In genomic region chr1:116321766-116322175, GRCh38 we compare ENCODE assay signal across 19 cellular contexts. TPM values are rescaled to one million over a fixed set of nuclear protein-coding genes. Genes with fewer than 3 reads are reported as not detected.
A peak's percentile ranks its signal among the peaks of the same experiment; 100 is the strongest.
DNase-seq lines count a peak whose midpoint lies in the region; ATAC-seq, FAIRE-seq and TF ChIP-seq lines count a peak whose summit lies in the region.
"Had no signal": no experiment of that assay in that cellular context is flagged by ENCODE, and none has a peak within 500 bp of the region (broad histone marks: within the 10 kb centered on the region; RNA-seq: fewer than 3 reads in every experiment).

No MANE protein-coding gene starts in this region.

- no peak overlapping the region for H3K9ac ChIP-seq in H1 (replicated peaks in 1 of 4; ENCODE audit: extremely low read depth in 1 of 4, low read depth in 3 of 4, low read length in 3 of 4)
- H3K9ac ChIP-seq: SK-N-SH had no signal

- H3K4ac ChIP-seq in H1 (replicated peaks; ENCODE audit: insufficient read length, low read depth, low read length): no peak overlapping the region

- H3K18ac ChIP-seq in H1 (ENCODE audit: extremely low read depth, low read length): no peak overlapping the region

- H4K91ac ChIP-seq in H1 (replicated peaks; ENCODE audit: insufficient read length, low read length): no peak overlapping the region

- no peak overlapping the region for H3K23ac ChIP-seq in H1 (ENCODE audit: insufficient read length)

- no peaks in the 10 kb centered on the region for H3K36me3 Mint-ChIP-seq in activated naive CD8-positive, alpha-beta T cell
- H3K36me3 Mint-ChIP-seq in activated naive CD8-positive, alpha-beta T cell treated with anti-CD3 and anti-CD28 coated beads, Interleukin-2, amount 50 U/mL, for 24 hours (ENCODE audit: low read depth): no peaks in the 10 kb centered on the region
- H3K36me3 Mint-ChIP-seq: IgD-negative memory B cell had no signal

- no peak for TF ChIP-seq CTCF in H1 (IDR thresholded peaks at IDR 0.05; ENCODE audit: control extremely low read depth in 1 of 3, insufficient read depth in 1 of 3, low read depth in 1 of 3, low read length in 3 of 3)
- no peak for TF ChIP-seq CTCF in upper lobe of right lung (IDR thresholded peaks at IDR 0.05)
- no peak for TF ChIP-seq CTCF in RWPE1 (conservative IDR thresholded peaks at IDR 0.05; ENCODE audit: low read depth)

- WGBS in H1 (ENCODE audit: extremely low coverage in 1 of 2, insufficient coverage in 1 of 2, insufficient read length in 1 of 2, insufficient replicate concordance in 2 of 2, low coverage in 1 of 2, low lambda C conversion rate in 2 of 2, missing lambda C conversion rate in 1 of 2), 2 experiments: 91% methylated on average over 5 of the region's 5 CpGs; no CpG with 5 or more reads in 1 of the 2 experiments

- H3K56ac ChIP-seq in H1 (replicated peaks; ENCODE audit: insufficient read length, low read depth, low read length): no peak overlapping the region

- H3K23me2 ChIP-seq in H1 (ENCODE audit: low read depth, low read length): no peaks in the 10 kb centered on the region

- no peaks in the 10 kb centered on the region for H3K27me3 Mint-ChIP-seq in activated naive CD8-positive, alpha-beta T cell
- H3K27me3 Mint-ChIP-seq in activated naive CD8-positive, alpha-beta T cell treated with anti-CD3 and anti-CD28 coated beads, Interleukin-2, amount 50 U/mL, for 24 hours: no peaks in the 10 kb centered on the region

- H2BK5ac ChIP-seq in H1 (ENCODE audit: low read depth, low read length): no peak overlapping the region

- H4K8ac ChIP-seq in H1 (ENCODE audit: extremely low read depth, insufficient read depth, low read length): no peak overlapping the region

- H2BK15ac ChIP-seq in H1 (ENCODE audit: low read length): no peak overlapping the region

- no peak for ATAC-seq in activated naive CD8-positive, alpha-beta T cell treated with anti-CD3 and anti-CD28 coated beads, Interleukin-2, amount 50 U/mL, for 24 hours
- ATAC-seq in upper lobe of right lung: peak; percentile 55
- ATAC-seq: gastrocnemius medialis, PC-3 had no signal

- no peak overlapping the region for H2BK120ac ChIP-seq in H1 (replicated peaks; ENCODE audit: low read depth, low read length)

- CTCF ChIA-PET in H1 (lab: Charles Lee; ENCODE audit: partially characterized antibody): interaction anchor here (0.8 to 1.6 kb wide), 5 partner anchors 10 to 183 kb away, joined by 3 to 4 read pairs (median 3); no protein-coding TSS in a partner anchor
- CTCF ChIA-PET in RWPE1 (lab: Yijun Ruan, JAX): interaction anchor here (0.9 kb wide), 1 partner anchor 12 kb away, joined by 4 read pairs; no protein-coding TSS in a partner anchor

- H3K27ac ChIP-seq in H1 (ENCODE audit: low read depth, low read length) (no peak overlapping the region), upper lobe of right lung (no peak overlapping the region), RWPE1 (no peak overlapping the region)
- H3K27ac ChIP-seq: ascending aorta, gastrocnemius medialis, thyroid gland had no signal

- TF ChIP-seq RAD21 in H1 (IDR thresholded peaks at IDR 0.05 in 1 of 2, conservative IDR thresholded peaks at IDR 0.05 in 1 of 2; ENCODE audit: low read depth in 2 of 2, low read length in 2 of 2): no peak

- no peak for DNase-seq in activated naive CD8-positive, alpha-beta T cell treated with anti-CD3 and anti-CD28 coated beads, Interleukin-2, amount 50 U/mL, for 24 hours
- DNase-seq in NCI-H748 (lab: John Stamatoyannopoulos, UW; ENCODE audit: unreplicated experiment): peak; percentile 92
- DNase-seq in H1 (ENCODE audit: low read depth in 1 of 2, low spot score in 2 of 2): no peak
- DNase-seq in upper lobe of right lung: no peak
- DNase-seq in RWPE1 (ENCODE audit: low spot score): no peak
- no peak for DNase-seq in AG20443 (ENCODE audit: low spot score)
- DNase-seq in cerebellar nuclear complex (lab: John Stamatoyannopoulos, UW): no peak
- DNase-seq: AML-193, gastrocnemius medialis, MV-4-11, NCI-H446, PC-3, posterior cingulate gyrus, SK-N-SH, thyroid gland had no signal

- no peak for TF ChIP-seq POLR2A in H1 (IDR thresholded peaks at IDR 0.05; ENCODE audit: control extremely low read depth in 1 of 2, low read depth in 2 of 2, low read length in 2 of 2)

- intact Hi-C loops in upper lobe of right lung (cut with DNase I): no loop called here

- no peaks in the 10 kb centered on the region for H4K20me1 ChIP-seq in H1 (replicated peaks in 1 of 2; ENCODE audit: control insufficient read depth in 1 of 2, insufficient read depth in 2 of 2, low read length in 2 of 2)

- no peak overlapping the region for H3K4me3 Mint-ChIP-seq in activated naive CD8-positive, alpha-beta T cell
- H3K4me3 Mint-ChIP-seq in activated naive CD8-positive, alpha-beta T cell treated with anti-CD3 and anti-CD28 coated beads, Interleukin-2, amount 50 U/mL, for 24 hours: no peak overlapping the region
- H3K4me3 Mint-ChIP-seq: IgD-negative memory B cell had no signal

- no peak overlapping the region for H2BK12ac ChIP-seq in H1 (ENCODE audit: low read depth, low read length)

- FAIRE-seq in H1 (lab: Jason Lieb, UNC): no peak

- no peaks in the 10 kb centered on the region for H3K9me3 Mint-ChIP-seq in activated naive CD8-positive, alpha-beta T cell (ENCODE audit: low read depth)
- H3K9me3 Mint-ChIP-seq in activated naive CD8-positive, alpha-beta T cell treated with anti-CD3 and anti-CD28 coated beads, Interleukin-2, amount 50 U/mL, for 24 hours: no peaks in the 10 kb centered on the region
- H3K9me3 Mint-ChIP-seq: IgD-negative memory B cell had no signal

- H3K36me3 ChIP-seq in H1 (ENCODE audit: control insufficient read depth in 2 of 4, insufficient read depth in 4 of 4, low read length in 3 of 4) (no peaks in the 10 kb centered on the region), upper lobe of right lung (no peaks in the 10 kb centered on the region)
- H3K36me3 ChIP-seq: ascending aorta, gastrocnemius medialis, thyroid gland had no signal

- H3K14ac ChIP-seq in H1 (ENCODE audit: insufficient read length): no peak overlapping the region

- H3K4me3 ChIP-seq in H1 (ENCODE audit: extremely low read depth in 1 of 4, insufficient read depth in 2 of 4, low read depth in 3 of 4, low read length in 4 of 4): no peak overlapping the region
- H3K4me3 ChIP-seq in upper lobe of right lung: no peak overlapping the region
- H3K4me3 ChIP-seq: ascending aorta, gastrocnemius medialis, smooth muscle cell, thyroid gland had no signal

- no peaks in the 10 kb centered on the region for H3K79me2 ChIP-seq in H1 (ENCODE audit: control insufficient read depth in 1 of 2, insufficient read depth in 2 of 2, low read length in 2 of 2)

- POLR2A ChIA-PET in H1 (lab: Charles Lee; ENCODE audit: partially characterized antibody): no interaction called here
- POLR2A ChIA-PET in RWPE1 (lab: Yijun Ruan, JAX; ENCODE audit: low non-redundant PET): no interaction called here

- H2AK5ac ChIP-seq in H1 (ENCODE audit: low read depth, low read length): no peak overlapping the region

- H3K4me2 ChIP-seq in H1 (ENCODE audit: insufficient read depth in 1 of 2, low read depth in 2 of 2, low read length in 2 of 2): no peak overlapping the region
- H3K4me2 ChIP-seq: SK-N-SH, smooth muscle cell had no signal

- no peaks in the 10 kb centered on the region for H3K79me1 ChIP-seq in H1 (ENCODE audit: low read depth, low read length)

- peak overlapping the region; percentile 31; the same call in 1 of the 2 replicates for H2AFZ ChIP-seq in H1 (ENCODE audit: low read length)

- no peak for TF ChIP-seq EP300 in H1 (IDR thresholded peaks at IDR 0.05; ENCODE audit: borderline replicate concordance in 1 of 2, low read depth in 2 of 2, low read length in 2 of 2)

- H3K27me3 ChIP-seq in H1 (replicated peaks in 1 of 4; ENCODE audit: control insufficient read depth in 3 of 4, extremely low read depth in 1 of 4, insufficient read depth in 3 of 4, low read length in 3 of 4) (no peaks in the 10 kb centered on the region), upper lobe of right lung (no peaks in the 10 kb centered on the region)
- H3K27me3 ChIP-seq: ascending aorta, gastrocnemius medialis, thyroid gland had no signal

- no peak overlapping the region for H4K5ac ChIP-seq in H1 (ENCODE audit: insufficient read length, low read depth, low read length)

- H3K27ac Mint-ChIP-seq in activated naive CD8-positive, alpha-beta T cell: peak overlapping the region; percentile 43
- no peak overlapping the region for H3K27ac Mint-ChIP-seq in activated naive CD8-positive, alpha-beta T cell treated with anti-CD3 and anti-CD28 coated beads, Interleukin-2, amount 50 U/mL, for 24 hours
- H3K27ac Mint-ChIP-seq: IgD-negative memory B cell had no signal

- H3K9me3 ChIP-seq in H1 (ENCODE audit: insufficient read depth in 2 of 2, low read depth in 1 of 2, low read length in 1 of 2) (no peaks in the 10 kb centered on the region), upper lobe of right lung (no peaks in the 10 kb centered on the region)
- H3K9me3 ChIP-seq: ascending aorta, gastrocnemius medialis, SK-N-SH, thyroid gland had no signal

- H3K4me1 Mint-ChIP-seq in activated naive CD8-positive, alpha-beta T cell (ENCODE audit: low read depth): peaks cover 69% of the 10 kb centered on the region
- peaks cover 53% of the 10 kb centered on the region for H3K4me1 Mint-ChIP-seq in activated naive CD8-positive, alpha-beta T cell treated with anti-CD3 and anti-CD28 coated beads, Interleukin-2, amount 50 U/mL, for 24 hours

- H3K4me1 ChIP-seq in H1 (replicated peaks in 1 of 4; ENCODE audit: control insufficient read depth in 3 of 4, insufficient read depth in 4 of 4, low read length in 3 of 4): no peaks in the 10 kb centered on the region
- H3K4me1 ChIP-seq in upper lobe of right lung: no peaks in the 10 kb centered on the region
- H3K4me1 ChIP-seq: ascending aorta had no signal

- H2BK20ac ChIP-seq in H1 (ENCODE audit: low read length): no peak overlapping the region

TF ChIP-seq in H1, 55 proteins besides CTCF, POLR2A, EP300 and RAD21 (continues in another document):
- TF ChIP-seq CBX8 (IDR thresholded peaks at IDR 0.05; ENCODE audit: borderline replicate concordance, low read depth, low read length) (no peak), SUZ12 (IDR thresholded peaks at IDR 0.05; ENCODE audit: low read length) (no peak), KDM5A (IDR thresholded peaks at IDR 0.05; ENCODE audit: low read length) (no peak), RXRA (IDR thresholded peaks at IDR 0.05; ENCODE audit: insufficient read depth, low read depth, low read length) (no peak), RNF2 (IDR thresholded peaks at IDR 0.05; ENCODE audit: borderline replicate concordance, low read depth, low read length, missing control alignments, poor library complexity, severe bottlenecking) (no peak), SIX5 (IDR thresholded peaks at IDR 0.05; ENCODE audit: low read depth, low read length) (no peak)

RNA-seq across cellular contexts. Expression of gene ATP1A1, which starts 51.3 kb away (rescaled TPM):
- 325 and 326 TPM in 2 replicates for total RNA-seq in H1 (2021; fragmentation: NEBNext Ultra II Directional; extraction: Animal tissue kit (Norgen Biotek cat#: 25700))
- 196 and 222 TPM in 2 replicates for polyA plus RNA-seq in H1 (2011; rRNA removed)
- polyA plus RNA-seq in H1 (2011; cell fraction: cytosol; rRNA removed): 303 TPM
- 248 TPM for polyA plus RNA-seq in H1 (2011; cell fraction: nucleus; rRNA removed)
- polyA plus RNA-seq in H1 (2012, experiment 1 of 2): 307 to 322 TPM (median 314 TPM) in 4 replicates
- 161 TPM for polyA plus RNA-seq in H1 (2012, experiment 2 of 2)
- 339 TPM for polyA plus RNA-seq in H1 (2013, experiment 1 of 2)
- 324 TPM for polyA plus RNA-seq in H1 (2013, experiment 2 of 2)
- polyA minus RNA-seq in H1 (2011; rRNA and poly(A)+ RNA removed): 506 and 517 TPM in 2 replicates
- polyA minus RNA-seq in H1 (2011; cell fraction: cytosol; rRNA and poly(A)+ RNA removed): 183 TPM
- polyA minus RNA-seq in H1 (2011; cell fraction: nucleus; rRNA and poly(A)+ RNA removed): 178 TPM
- total RNA-seq in upper lobe of right lung: 628 TPM
